Comparison of ENCODE assay signal across 7 cellular contexts in the genomic region with DNA sequence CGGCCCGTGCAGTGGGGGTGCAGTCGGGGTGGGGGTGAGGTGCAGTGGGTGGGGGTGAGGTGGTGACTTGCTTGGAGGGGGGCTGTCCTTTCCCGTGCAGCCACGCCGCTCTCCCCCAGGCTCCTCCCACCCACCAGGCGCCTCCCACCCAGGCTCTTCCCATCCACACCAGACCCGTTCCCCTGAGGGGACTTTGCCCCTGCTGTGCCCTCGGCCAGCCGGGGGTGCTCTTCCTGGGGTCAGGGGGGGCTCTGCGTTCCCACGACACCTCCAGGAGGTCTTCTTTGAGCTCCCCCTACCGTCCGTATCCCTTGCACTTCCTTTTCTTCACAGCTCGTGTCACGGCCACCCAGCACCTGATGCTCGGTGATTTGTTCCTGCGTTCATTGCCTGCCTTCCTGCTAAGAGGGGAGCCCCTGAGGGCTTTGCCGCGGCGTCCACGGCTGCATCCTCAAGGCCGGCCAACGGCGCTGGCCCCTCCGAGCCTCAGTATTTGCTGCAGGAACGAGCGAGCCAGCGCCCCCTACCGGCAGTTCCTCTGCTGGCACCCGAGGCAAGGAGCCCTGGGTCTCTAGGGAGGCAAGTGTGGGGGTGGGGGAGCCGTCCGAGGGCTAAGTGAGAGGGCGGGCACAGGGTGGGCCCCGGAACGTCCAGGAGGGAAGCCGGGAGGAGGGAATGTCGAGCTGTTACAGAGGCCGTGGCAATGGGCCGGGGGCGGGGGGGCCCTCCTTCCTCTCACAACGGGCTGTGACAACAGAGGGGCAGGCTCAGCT.
DNase-seq lines count a peak whose midpoint lies in the region; ATAC-seq and TF ChIP-seq lines count a peak whose summit lies in the region.

No MANE protein-coding gene starts in this region.

- ATAC-seq in central memory CD8-positive, alpha-beta T cell (replicated peaks; ENCODE audit: extremely low read depth, poor library complexity, severe bottlenecking) = no peak
- no peak for ATAC-seq in GM21423 (IDR thresholded peaks at IDR 0.05; ENCODE audit: unreplicated experiment)

- peak; percentile 68 for DNase-seq in NCI-H1694 (lab: John Stamatoyannopoulos, UW)
- peak; percentile 84 for DNase-seq in activated CD4-positive, CD25-positive, alpha-beta regulatory T cell treated with anti-CD3 and anti-CD28 coated beads, Interleukin-2, amount 50 U/mL, for 72 hours
- peak; percentile 46 to 65 for DNase-seq in central memory CD8-positive, alpha-beta T cell (ENCODE audit: low spot score in 2 of 2)
- peak; percentile 51 for DNase-seq in kidney glomerular epithelial cell (lab: John Stamatoyannopoulos, UW)
- peak; percentile 24 to 74 for DNase-seq in stimulated activated CD4-positive, alpha-beta T cell treated with anti-CD3 and anti-CD28 coated beads, Interleukin-1b, Interleukin-23, amount 100 ng/mL, for 1 hour (ENCODE audit: low read depth in 2 of 2)

- H3K27ac Mint-ChIP-seq in central memory CD8-positive, alpha-beta T cell (ENCODE audit: low read depth) = no peak overlapping the region

- peaks cover 14% of the 10 kb centered on the region for H3K4me1 Mint-ChIP-seq in central memory CD8-positive, alpha-beta T cell

- H3K4me3 ChIP-seq in GM12875 (ENCODE audit: low read depth, low read length) = peak overlapping the region; percentile 6

- TF ChIP-seq CTCF in GM12875 (IDR thresholded peaks at IDR 0.05; ENCODE audit: borderline replicate concordance, insufficient read depth, low read depth, low read length) = peak; percentile 88

- H3K4me3 Mint-ChIP-seq in central memory CD8-positive, alpha-beta T cell = peak overlapping the region; percentile 80

- no peaks in the 10 kb centered on the region for H3K36me3 Mint-ChIP-seq in central memory CD8-positive, alpha-beta T cell (ENCODE audit: insufficient read depth)

- H3K27me3 Mint-ChIP-seq in central memory CD8-positive, alpha-beta T cell = peaks cover 87% of the 10 kb centered on the region

- H3K9me3 Mint-ChIP-seq in central memory CD8-positive, alpha-beta T cell = no peaks in the 10 kb centered on the region
